Comparison of ENCODE assay signal across 4 cellular contexts in genomic region chr5:177723831-177724485, GRCh38. TPM values are rescaled to one million over a fixed set of nuclear protein-coding genes. Genes with fewer than 3 reads are reported as not detected.
"Had no signal": no experiment of that assay in that cellular context is flagged by ENCODE, and none has a peak within 500 bp of the region (broad histone marks: within the 10 kb centered on the region; RNA-seq: fewer than 3 reads in every experiment).

No MANE protein-coding gene starts in this region.

RNA-seq across cellular contexts. Expression of gene FAM153A, which starts 58.7 kb away (rescaled TPM):
- total RNA-seq: M059J, PC-9, RPMI7951, SK-MEL-5 had no signal
